1 cellular context compared by ENCODE assay signal in the genomic region with DNA sequence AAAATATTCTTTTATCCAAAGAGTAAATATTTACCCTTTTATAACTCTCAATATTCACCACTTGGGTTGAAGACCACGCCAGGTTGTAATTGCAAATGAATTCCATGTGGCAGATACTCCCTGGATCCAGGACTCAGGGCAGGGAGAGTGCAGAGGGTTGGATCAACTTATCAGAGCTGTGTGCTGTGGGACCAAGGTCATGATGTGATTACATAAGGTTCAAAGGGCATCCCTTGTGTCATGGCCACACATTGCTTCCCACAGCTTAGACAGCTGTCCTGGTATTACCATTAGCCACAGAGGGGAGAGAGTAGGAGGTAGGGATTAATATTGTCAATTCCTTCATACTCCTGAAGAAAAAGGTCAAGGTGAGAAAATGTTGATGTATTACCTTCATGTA.
TF ChIP-seq lines count a peak whose summit lies in the region.

No MANE protein-coding gene starts in this region.

TF ChIP-seq in HepG2, 621 proteins besides CTCF, POLR2A, EP300 and RAD21 (continued from another document):
- TF ChIP-seq, protein P1, sequence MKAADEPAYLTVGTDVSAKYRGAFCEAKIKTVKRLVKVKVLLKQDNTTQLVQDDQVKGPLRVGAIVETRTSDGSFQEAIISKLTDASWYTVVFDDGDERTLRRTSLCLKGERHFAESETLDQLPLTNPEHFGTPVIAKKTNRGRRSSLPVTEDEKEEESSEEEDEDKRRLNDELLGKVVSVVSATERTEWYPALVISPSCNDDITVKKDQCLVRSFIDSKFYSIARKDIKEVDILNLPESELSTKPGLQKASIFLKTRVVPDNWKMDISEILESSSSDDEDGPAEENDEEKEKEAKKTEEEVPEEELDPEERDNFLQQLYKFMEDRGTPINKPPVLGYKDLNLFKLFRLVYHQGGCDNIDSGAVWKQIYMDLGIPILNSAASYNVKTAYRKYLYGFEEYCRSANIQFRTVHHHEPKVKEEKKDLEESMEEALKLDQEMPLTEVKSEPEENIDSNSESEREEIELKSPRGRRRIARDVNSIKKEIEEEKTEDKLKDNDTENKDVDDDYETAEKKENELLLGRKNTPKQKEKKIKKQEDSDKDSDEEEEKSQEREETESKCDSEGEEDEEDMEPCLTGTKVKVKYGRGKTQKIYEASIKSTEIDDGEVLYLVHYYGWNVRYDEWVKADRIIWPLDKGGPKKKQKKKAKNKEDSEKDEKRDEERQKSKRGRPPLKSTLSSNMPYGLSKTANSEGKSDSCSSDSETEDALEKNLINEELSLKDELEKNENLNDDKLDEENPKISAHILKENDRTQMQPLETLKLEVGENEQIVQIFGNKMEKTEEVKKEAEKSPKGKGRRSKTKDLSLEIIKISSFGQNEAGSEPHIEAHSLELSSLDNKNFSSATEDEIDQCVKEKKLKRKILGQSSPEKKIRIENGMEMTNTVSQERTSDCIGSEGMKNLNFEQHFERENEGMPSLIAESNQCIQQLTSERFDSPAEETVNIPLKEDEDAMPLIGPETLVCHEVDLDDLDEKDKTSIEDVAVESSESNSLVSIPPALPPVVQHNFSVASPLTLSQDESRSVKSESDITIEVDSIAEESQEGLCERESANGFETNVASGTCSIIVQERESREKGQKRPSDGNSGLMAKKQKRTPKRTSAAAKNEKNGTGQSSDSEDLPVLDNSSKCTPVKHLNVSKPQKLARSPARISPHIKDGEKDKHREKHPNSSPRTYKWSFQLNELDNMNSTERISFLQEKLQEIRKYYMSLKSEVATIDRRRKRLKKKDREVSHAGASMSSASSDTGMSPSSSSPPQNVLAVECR (CRISPR knock-in tag; IDR thresholded peaks at IDR 0.05; ENCODE audit: borderline replicate concordance) = no peak; the same call in 1 of the 2 replicates
- TF ChIP-seq ZNF790 (CRISPR knock-in tag; IDR thresholded peaks at IDR 0.05; ENCODE audit: borderline replicate concordance) (no peak), RXRB (CRISPR knock-in tag; IDR thresholded peaks at IDR 0.05; ENCODE audit: borderline replicate concordance) (peak; percentile 92)
TF ChIP-seq in HepG2: peak in this region for 113.
